10 cellular contexts compared by ENCODE assay signal in the genomic region with DNA sequence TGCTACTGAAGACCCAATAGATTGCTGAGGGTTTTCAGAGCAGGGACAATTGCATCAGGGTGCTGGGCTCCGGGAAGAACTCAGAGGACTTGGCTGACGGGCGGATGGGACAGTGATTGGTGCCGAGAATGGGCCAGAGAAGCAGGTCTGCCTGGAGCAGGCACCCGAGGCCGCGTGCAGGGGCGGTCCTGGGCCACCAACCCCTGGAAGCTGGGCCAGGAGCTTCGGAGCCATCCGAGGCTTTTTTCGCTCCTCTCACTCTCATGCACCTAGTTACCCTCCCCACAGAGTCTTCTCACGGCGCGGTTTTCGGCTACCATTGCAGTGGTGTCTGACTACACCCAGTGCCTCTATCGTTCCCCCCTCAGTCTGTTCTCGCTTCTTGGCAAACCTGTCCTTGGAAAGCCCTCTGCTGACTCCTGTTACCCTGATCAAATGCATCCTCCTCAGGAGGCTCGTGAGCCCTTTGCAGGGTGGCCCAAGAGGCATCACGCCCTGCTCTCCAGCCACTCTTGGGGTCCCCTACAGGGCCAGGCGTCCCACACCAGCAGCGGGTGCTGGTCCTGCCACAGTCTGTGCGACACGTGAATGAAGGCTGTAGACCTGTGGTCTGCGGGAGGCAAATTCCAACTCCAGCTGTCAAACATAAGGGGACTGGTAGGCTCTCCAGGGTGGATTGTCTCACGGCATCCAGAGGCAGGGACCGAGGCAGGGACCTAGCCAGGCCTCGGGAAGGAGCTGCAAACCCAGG. TPM values are rescaled to one million over a fixed set of nuclear protein-coding genes. Genes with fewer than 3 reads are reported as not detected.
DNase-seq lines count a peak whose midpoint lies in the region; ATAC-seq and TF ChIP-seq lines count a peak whose summit lies in the region.
"Had no signal": no experiment of that assay in that cellular context is flagged by ENCODE, and none has a peak within 500 bp of the region (broad histone marks: within the 10 kb centered on the region; RNA-seq: fewer than 3 reads in every experiment).

No MANE protein-coding gene starts in this region.

- POLR2A ChIA-PET in CD8-positive, alpha-beta T cell (lab: Charles Lee) = interaction anchor here (1.0 to 2.7 kb wide), 3 partner anchors 30 to 40 kb away, joined by 3 to 24 read pairs (median 5); no protein-coding TSS in a partner anchor
- POLR2A ChIA-PET in PC-3 (lab: Charles Lee; ENCODE audit: unreplicated experiment) = no interaction called here

- H4K20me1 ChIP-seq in PC-3 (ENCODE audit: low read length) = peaks cover 10% of the 10 kb centered on the region; the same call in 1 of the 2 replicates

- CTCF ChIA-PET in CD8-positive, alpha-beta T cell (lab: Charles Lee) = interaction anchor here (1.0 to 2.6 kb wide), 2 partner anchors 34 to 299 kb away, joined by 3 to 11 read pairs; no protein-coding TSS in a partner anchor
- CTCF ChIA-PET in PC-3 (lab: Charles Lee) = no interaction called here

- peaks cover 48% of the 10 kb centered on the region for H3K79me2 ChIP-seq in PC-3 (ENCODE audit: low read length)

- no peak for DNase-seq in CD8-positive, alpha-beta T cell
- DNase-seq in PC-3 (no peak), epithelial cell of esophagus (ENCODE audit: low read depth) (no peak), osteocyte (ENCODE audit: extremely low spot score, unreplicated experiment) (no peak), SKM-1 (lab: John Stamatoyannopoulos, UW; ENCODE audit: unreplicated experiment) (no peak), DMS153 (lab: John Stamatoyannopoulos, UW) (no peak), RKO (ENCODE audit: low spot score) (no peak)
- DNase-seq: NCI-H1417 had no signal

- intact Hi-C loops in CD8-positive, alpha-beta T cell (cut with DNase I, micrococcal nuclease) = loop anchor here (1.0 to 10.0 kb wide), 9 partner anchors 30 to 731 kb away; partner anchors contain the start of genes CEP72 (in 1 of the 2), MRPL36 (in 1 of the 2) and TERT (in 1 of the 2)
- intact Hi-C loops in PC-3 (cut with micrococcal nuclease) = loop anchor here (5.0 kb wide), 1 partner anchor 119 kb away; the partner anchor contains the start of gene SLC6A18

- no peaks in the 10 kb centered on the region for H3K9me3 Mint-ChIP-seq in CD8-positive, alpha-beta T cell
- no peaks in the 10 kb centered on the region for H3K9me3 Mint-ChIP-seq in osteocyte (ENCODE audit: unreplicated experiment)

- no peak overlapping the region for H2AFZ ChIP-seq in PC-3 (ENCODE audit: low read length)

- H3K9ac ChIP-seq in PC-3 (ENCODE audit: low read length) = peak overlapping the region; percentile 98

- BruUV-seq in PC-3 (replicated peaks; lab: Mats Ljungman, UMichigan) = no TSS peak

- H3K27me3 ChIP-seq in CD8-positive, alpha-beta T cell (ENCODE audit: insufficient read depth, low read length) = no peaks in the 10 kb centered on the region
- H3K27me3 ChIP-seq in PC-3 (ENCODE audit: low read length) = no peaks in the 10 kb centered on the region
- H3K27me3 ChIP-seq: body of pancreas had no signal

- peak overlapping the region; percentile 89 for H3K27ac ChIP-seq in CD8-positive, alpha-beta T cell (ENCODE audit: low read depth, low read length)
- H3K27ac ChIP-seq in PC-3 (ENCODE audit: low read length) = no peak overlapping the region

- peak overlapping the region; percentile 95 for H3K4me2 ChIP-seq in PC-3 (ENCODE audit: low read length)

- H3K36me3 ChIP-seq in CD8-positive, alpha-beta T cell (ENCODE audit: insufficient read depth, low read length) = peaks cover 12% of the 10 kb centered on the region
- peaks cover 24% of the 10 kb centered on the region for H3K36me3 ChIP-seq in PC-3 (ENCODE audit: low read depth, low read length)

- no peak for ATAC-seq in CD8-positive, alpha-beta T cell
- no peak for ATAC-seq in PC-3
- ATAC-seq in HG02938 (IDR thresholded peaks at IDR 0.05; ENCODE audit: unreplicated experiment) = no peak

- H3F3A ChIP-seq in PC-3 (ENCODE audit: low read length, unreplicated experiment) = no peaks in the 10 kb centered on the region

- peak overlapping the region; percentile 81 for H3K27ac Mint-ChIP-seq in CD8-positive, alpha-beta T cell
- peak overlapping the region; percentile 66 for H3K27ac Mint-ChIP-seq in osteocyte (ENCODE audit: unreplicated experiment)

- H3K27me3 Mint-ChIP-seq in CD8-positive, alpha-beta T cell (ENCODE audit: low read depth) = no peaks in the 10 kb centered on the region
- peaks cover 4% of the 10 kb centered on the region for H3K27me3 Mint-ChIP-seq in osteocyte (ENCODE audit: unreplicated experiment)

- no peaks in the 10 kb centered on the region for H3K9me3 ChIP-seq in CD8-positive, alpha-beta T cell (ENCODE audit: low read length)
- no peaks in the 10 kb centered on the region for H3K9me3 ChIP-seq in PC-3 (ENCODE audit: low read length)
- H3K9me3 ChIP-seq: body of pancreas had no signal

- no peaks in the 10 kb centered on the region for H3K9me2 ChIP-seq in PC-3 (replicated peaks; ENCODE audit: low read length)

- peaks cover 26% of the 10 kb centered on the region for H3K4me1 Mint-ChIP-seq in CD8-positive, alpha-beta T cell (ENCODE audit: low read depth)
- peaks cover 20% of the 10 kb centered on the region for H3K4me1 Mint-ChIP-seq in osteocyte (ENCODE audit: unreplicated experiment)

- H3K4me3 Mint-ChIP-seq in CD8-positive, alpha-beta T cell = peak overlapping the region; percentile 81
- peak overlapping the region; percentile 70 for H3K4me3 Mint-ChIP-seq in osteocyte (ENCODE audit: unreplicated experiment)

- H3K4me3 ChIP-seq in CD8-positive, alpha-beta T cell (ENCODE audit: low read depth, low read length) = peak overlapping the region; percentile 98
- H3K4me3 ChIP-seq in PC-3 (ENCODE audit: low read length) (peak overlapping the region; percentile 100), epithelial cell of esophagus (ENCODE audit: low read length) (peak overlapping the region; percentile 96)

- no peak for TF ChIP-seq CTCF in CD8-positive, alpha-beta T cell (IDR thresholded peaks at IDR 0.05)
- TF ChIP-seq CTCF in PC-3 (conservative IDR thresholded peaks at IDR 0.05; ENCODE audit: low read depth, low read length) = no peak
- no peak for TF ChIP-seq CTCF in epithelial cell of esophagus (IDR thresholded peaks at IDR 0.05; ENCODE audit: insufficient read depth, low read depth, low read length, missing control alignments)
- no peak for TF ChIP-seq CTCF in osteocyte (IDR thresholded peaks at IDR 0.05)

- H3K4me1 ChIP-seq in CD8-positive, alpha-beta T cell (ENCODE audit: insufficient read depth, low read length) = peaks cover 23% of the 10 kb centered on the region
- H3K4me1 ChIP-seq in PC-3 (ENCODE audit: insufficient read depth, low read length) = peaks cover 11% of the 10 kb centered on the region

- H3K36me3 Mint-ChIP-seq in CD8-positive, alpha-beta T cell = peaks cover 25% of the 10 kb centered on the region
- H3K36me3 Mint-ChIP-seq in osteocyte (ENCODE audit: unreplicated experiment) = peaks cover 10% of the 10 kb centered on the region

RNA-seq across cellular contexts. Expression of gene CLPTM1L, which starts 1.2 kb away (rescaled TPM):
- total RNA-seq in CD8-positive, alpha-beta T cell = 10 to 100 TPM; 56.8 to 58.9 TPM
- total RNA-seq in PC-3 (2014; rRNA removed) (373 and 463 TPM in 2 replicates), osteocyte (88.0 and 93.1 TPM in 2 replicates)

RNA-seq across cellular contexts. Expression of gene TERT, which starts 51.2 kb away (rescaled TPM):
- under 1 TPM in 1 of 2 experiments, not detected in 1; 0.08 TPM for total RNA-seq in CD8-positive, alpha-beta T cell
- total RNA-seq in PC-3 (2014; rRNA removed) (0.80 and 1.2 TPM in 2 replicates), osteocyte (not detected in 2 replicates)
- total RNA-seq: body of pancreas had no signal
